In genomic region chr12:121980211-121980891, GRCh38 we compare ENCODE assay signal across 9 cellular contexts. TPM values are rescaled to one million over a fixed set of nuclear protein-coding genes. Genes with fewer than 3 reads are reported as not detected.
DNase-seq lines count a peak whose midpoint lies in the region; ATAC-seq and TF ChIP-seq lines count a peak whose summit lies in the region.
"Had no signal": no experiment of that assay in that cellular context is flagged by ENCODE, and none has a peak within 500 bp of the region (broad histone marks: within the 10 kb centered on the region; RNA-seq: fewer than 3 reads in every experiment).

No MANE protein-coding gene starts in this region.

- BruUV-seq in Panc1 (replicated peaks; lab: Mats Ljungman, UMichigan): no TSS peak

- POLR2A ChIA-PET in GM10248 (lab: Yijun Ruan, JAX) (interaction anchor here (0.6 to 2.5 kb wide), 3 partner anchors 11 to 72 kb away, joined by 3 to 12 read pairs (median 5); no protein-coding TSS in a partner anchor), Panc1 (lab: Charles Lee) (no interaction called here)

- H3K27ac ChIP-seq in GM23248 (no peak overlapping the region), Panc1 (ENCODE audit: low read length) (no peak overlapping the region), lower lobe of right lung (no peak overlapping the region), aorta (ENCODE audit: low read depth in 1 of 2, low read length in 2 of 2) (no peak overlapping the region)

- no peaks in the 10 kb centered on the region for H3K79me2 ChIP-seq in GM23248 (ENCODE audit: insufficient read depth)

- CTCF ChIA-PET in GM10248 (lab: Yijun Ruan, JAX) (interaction anchor here (1.2 to 4.4 kb wide), 4 partner anchors 10 to 186 kb away, joined by 3 to 24 read pairs (median 6); partner anchors contain the start of gene RHOF), Panc1 (lab: Charles Lee) (interaction anchor here (0.9 kb wide), 1 partner anchor 62 kb away, joined by 7 read pairs; the partner anchor contains the start of gene CFAP251)

- 83 to 91% methylated on average over 11 of the region's 11 CpGs for WGBS in GM23248 (ENCODE audit: low coverage in 1 of 2, low lambda C conversion rate in 2 of 2, missing lambda C conversion rate in 2 of 2), 2 experiments
- WGBS in aorta, 2 donors: 77% methylated on average over 11 of the region's 11 CpGs

- H3K36me3 ChIP-seq in GM23248 (ENCODE audit: low read depth): no peaks in the 10 kb centered on the region
- H3K36me3 ChIP-seq in Panc1 (ENCODE audit: control insufficient read depth, insufficient read depth, low read length): no peaks in the 10 kb centered on the region
- H3K36me3 ChIP-seq in lower lobe of right lung: no peaks in the 10 kb centered on the region
- no peaks in the 10 kb centered on the region for H3K36me3 ChIP-seq in aorta (ENCODE audit: control insufficient read depth in 1 of 2, insufficient read depth in 2 of 2, low read length in 1 of 2)

- intact Hi-C loops in Panc1 (cut with micrococcal nuclease; ENCODE audit: unreplicated experiment) (no loop called here), lower lobe of right lung (cut with DNase I) (no loop called here), aorta (cut with DNase I) (no loop called here)

- H3F3A ChIP-seq in GM23248 (ENCODE audit: insufficient read depth): no peaks in the 10 kb centered on the region

- H4K20me1 ChIP-seq in GM23248 (ENCODE audit: insufficient read depth): no peaks in the 10 kb centered on the region

- H3K9ac ChIP-seq in GM23248: no peak overlapping the region

- H2AFZ ChIP-seq in GM23248: no peak overlapping the region

- no peak overlapping the region for H3K4me2 ChIP-seq in GM23248 (ENCODE audit: unreplicated experiment)

- no peaks in the 10 kb centered on the region for H3K9me2 ChIP-seq in GM23248 (ENCODE audit: insufficient read depth)

- no peaks in the 10 kb centered on the region for H3K9me3 ChIP-seq in GM23248 (ENCODE audit: low read depth)
- no peaks in the 10 kb centered on the region for H3K9me3 ChIP-seq in Panc1 (ENCODE audit: control insufficient read depth, insufficient read depth, low read depth, low read length)
- H3K9me3 ChIP-seq in lower lobe of right lung: no peaks in the 10 kb centered on the region
- no peaks in the 10 kb centered on the region for H3K9me3 ChIP-seq in aorta (ENCODE audit: control insufficient read depth, low read length)

- H3K27me3 ChIP-seq in GM23248 (replicated peaks; ENCODE audit: insufficient read depth) (no peaks in the 10 kb centered on the region), Panc1 (ENCODE audit: control insufficient read depth, insufficient read depth, low read length) (no peaks in the 10 kb centered on the region), lower lobe of right lung (ENCODE audit: low read depth) (no peaks in the 10 kb centered on the region), aorta (ENCODE audit: control insufficient read depth in 1 of 2, insufficient read depth in 2 of 2, low read length in 1 of 2) (no peaks in the 10 kb centered on the region)

- ATAC-seq in Panc1 (peak; percentile 26; the same call in 1 of the 2 replicates), lower lobe of right lung (peak; percentile 40 to 72), aorta (ENCODE audit: low FRiP score) (no peak), HG03108 (IDR thresholded peaks at IDR 0.05; ENCODE audit: unreplicated experiment) (no peak), GM21367 (IDR thresholded peaks at IDR 0.05; ENCODE audit: unreplicated experiment) (no peak)

- in situ Hi-C loops in GM23248 (cut with MboI): no loop called here
- in situ Hi-C loops in Panc1 (cut with HindIII; ENCODE audit: low pct_unique_long_range_greater_than_20kb, low sequenced_read_pairs): no loop called here

- DNase-seq in GM10248 (ENCODE audit: extremely low spot score): peak; percentile 54
- DNase-seq in GM23248: peak; percentile 23
- DNase-seq in Panc1 (ENCODE audit: low read depth, low spot score): no peak
- DNase-seq in lower lobe of right lung: no peak
- DNase-seq in aorta: no peak
- no peak for DNase-seq in NCI-H82 (lab: John Stamatoyannopoulos, UW)
- DNase-seq: NCI-H2029 treated with DMSO at 0.1 percent for 48 hours had no signal

- H3K4me3 ChIP-seq in GM23248 (no peak overlapping the region), Panc1 (ENCODE audit: low read depth in 2 of 2, low read length in 2 of 2) (no peak overlapping the region), lower lobe of right lung (no peak overlapping the region), aorta (ENCODE audit: low read length in 2 of 2) (no peak overlapping the region)

- no peak for TF ChIP-seq CTCF in GM10248 (IDR thresholded peaks at IDR 0.05; ENCODE audit: control extremely low read depth, extremely low read depth, low read depth, missing control alignments)
- no peak for TF ChIP-seq CTCF in Panc1 (IDR thresholded peaks at IDR 0.05)
- TF ChIP-seq CTCF in lower lobe of right lung (IDR thresholded peaks at IDR 0.05): no peak

- no peaks in the 10 kb centered on the region for H3K4me1 ChIP-seq in GM23248 (ENCODE audit: insufficient read depth)
- no peaks in the 10 kb centered on the region for H3K4me1 ChIP-seq in Panc1 (ENCODE audit: control insufficient read depth, insufficient read depth, low read length)
- H3K4me1 ChIP-seq in lower lobe of right lung: no peaks in the 10 kb centered on the region
- no peaks in the 10 kb centered on the region for H3K4me1 ChIP-seq in aorta (ENCODE audit: control insufficient read depth in 1 of 2, insufficient read depth in 2 of 2, low read length in 2 of 2)

RNA-seq across cellular contexts. Expression of gene BCL7A, which starts 41.3 kb away (rescaled TPM):
- total RNA-seq in GM23248 (2014; rRNA removed; shearing (Covaris generic)): 3.4 and 4.2 TPM in 2 replicates
- polyA plus RNA-seq in GM23248 (2016; fragmentation: Nextera tagmentation; extraction: Ambion mirVana): 2.7 and 3.0 TPM in 2 replicates
- 14.5 TPM for total RNA-seq in Panc1 (2021; ENCODE audit: unreplicated experiment)
- polyA plus RNA-seq in Panc1 (2012; ENCODE audit: insufficient read length): 15.1 TPM
- total RNA-seq in lower lobe of right lung: 6.4 TPM
- total RNA-seq in aorta: 1 to 10 TPM; 6.2 to 6.3 TPM
- 1 to 10 TPM; 1.1 to 2.7 TPM for polyA plus RNA-seq in aorta

Comparison
In these comparisons a context has a peak if more than half of its experiments do, and no peak if none do; other contexts are left out.
1. DNase-seq: peak in GM10248 (single experiment) and GM23248 (single experiment); none in Panc1 (single experiment), lower lobe of right lung (single experiment), aorta (0 of 2) and NCI-H82 (single experiment).
2. ATAC-seq: peak in Panc1 (single experiment) and lower lobe of right lung (2 of 2); none in aorta (single experiment), HG03108 (single experiment) and GM21367 (single experiment).